Comparison of ENCODE assay signal across 8 cellular contexts in the genomic region with DNA sequence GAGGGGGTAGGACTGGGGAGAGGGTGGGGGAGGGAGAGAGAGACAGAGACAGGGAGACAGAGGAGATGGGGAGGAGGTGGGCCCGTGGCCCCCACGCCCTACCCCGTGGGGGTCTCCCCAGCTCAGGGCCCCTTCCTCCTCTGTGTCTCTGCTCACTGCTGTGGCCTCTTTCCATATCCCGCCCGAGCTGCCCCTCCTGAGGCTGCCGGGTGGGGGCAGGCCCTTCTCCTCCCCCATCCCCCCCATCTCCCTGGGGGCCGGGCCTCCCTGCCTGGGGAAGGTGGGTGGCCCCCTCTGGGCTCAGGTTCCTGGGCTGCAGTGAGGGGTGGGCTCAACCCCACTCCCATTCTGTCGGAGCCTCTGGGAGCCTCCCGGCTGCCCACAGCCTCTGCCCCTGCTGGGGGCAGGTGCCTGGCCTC. TPM values are rescaled to one million over a fixed set of nuclear protein-coding genes. Genes with fewer than 3 reads are reported as not detected.
DNase-seq lines count a peak whose midpoint lies in the region; ATAC-seq and TF ChIP-seq lines count a peak whose summit lies in the region.

No MANE protein-coding gene starts in this region.

- H3K27ac ChIP-seq in ascending aorta, result peak overlapping the region; percentile 38 to 64
- H3K27ac ChIP-seq in skeletal muscle tissue (ENCODE audit: low read depth, low read length), result peak overlapping the region; percentile 94

- TF ChIP-seq CTCF in ascending aorta (IDR thresholded peaks at IDR 0.05), result no peak

- H3K9ac ChIP-seq in skeletal muscle tissue (ENCODE audit: low read depth in 1 of 3, low read length in 3 of 3), result peak overlapping the region in 2 of 3 donors; percentile 71 to 79

- H3K36me3 ChIP-seq in ascending aorta (no peaks in the 10 kb centered on the region), skeletal muscle tissue (ENCODE audit: control insufficient read depth in 3 of 3, insufficient read depth in 3 of 3, low read length in 3 of 3) (no peaks in the 10 kb centered on the region)

- intact Hi-C loops in ascending aorta (cut with DNase I), result no loop called here

- no peaks in the 10 kb centered on the region for H3K4me1 ChIP-seq in ascending aorta
- peaks cover 15 to 36% (median 22%) of the 10 kb centered on the region in 3 donors for H3K4me1 ChIP-seq in skeletal muscle tissue (ENCODE audit: control insufficient read depth in 3 of 3, insufficient read depth in 3 of 3, low read length in 3 of 3)

- H3K9me3 ChIP-seq in ascending aorta, result no peaks in the 10 kb centered on the region
- no peaks in the 10 kb centered on the region for H3K9me3 ChIP-seq in skeletal muscle tissue (ENCODE audit: control insufficient read depth in 3 of 3, low read length in 3 of 3)

- ATAC-seq in GM18867 (IDR thresholded peaks at IDR 0.05; ENCODE audit: unreplicated experiment) (peak; percentile 19), HG02571 (IDR thresholded peaks at IDR 0.05; ENCODE audit: unreplicated experiment) (peak; percentile 16)

- H3K27me3 ChIP-seq in ascending aorta (peaks cover 8% of the 10 kb centered on the region), skeletal muscle tissue (ENCODE audit: control insufficient read depth in 3 of 3, insufficient read depth in 3 of 3, low read length in 3 of 3) (peaks cover 9 to 22% (median 14%) of the 10 kb centered on the region in 3 donors)

- H3K4me3 ChIP-seq in ascending aorta (no peak overlapping the region), skeletal muscle tissue (ENCODE audit: low read length in 3 of 3) (peak overlapping the region in 2 of 3 donors; percentile 49 to 68)

- DNase-seq in ascending aorta (ENCODE audit: low spot score in 2 of 2) (no peak), NCI-H748 treated with DMSO at 0.1 percent for 48 hours (lab: John Stamatoyannopoulos, UW) (no peak), NCI-H524 (lab: John Stamatoyannopoulos, UW) (no peak), DMS53 treated with DMSO at 0.1 percent for 48 hours (lab: John Stamatoyannopoulos, UW; ENCODE audit: unreplicated experiment) (no peak)
- no peak for DNase-seq in effector CD4-positive, alpha-beta T cell

RNA-seq across cellular contexts. Expression of gene PDCD1, which starts 0.3 kb away (rescaled TPM):
- total RNA-seq in ascending aorta (not detected), skeletal muscle tissue (not detected)

RNA-seq across cellular contexts. Expression of gene RTP5, which starts 10.5 kb away (rescaled TPM):
- total RNA-seq in ascending aorta, result not detected
- total RNA-seq in skeletal muscle tissue, result not detected

RNA-seq across cellular contexts. Expression of gene NEU4, which starts 50.0 kb away (rescaled TPM):
- total RNA-seq in ascending aorta (not detected), skeletal muscle tissue (4.2 TPM)

Comparison
In these comparisons a context has a peak if more than half of its experiments do, and no peak if none do; other contexts are left out.
1. H3K4me3 ChIP-seq: peak in skeletal muscle tissue (2 of 3); none in ascending aorta (0 of 2).